Comparison of ENCODE assay signal across 26 cellular contexts in genomic region chr18:79756826-79757225, GRCh38. TPM values are rescaled to one million over a fixed set of nuclear protein-coding genes. Genes with fewer than 3 reads are reported as not detected.
"Had no signal": no experiment of that assay in that cellular context is flagged by ENCODE, and none has a peak within 500 bp of the region (broad histone marks: within the 10 kb centered on the region; RNA-seq: fewer than 3 reads in every experiment).

No MANE protein-coding gene starts in this region.

- H3K27me3 ChIP-seq: Peyer's patch had no signal

- H3K4me3 ChIP-seq: Peyer's patch, SJSA1 had no signal

- DNase-seq: activated CD4-positive, alpha-beta memory T cell treated with anti-CD3 and anti-CD28 coated beads for 36 hours; activated CD4-positive, alpha-beta T cell treated with anti-CD3 and anti-CD28 coated beads for 1 hour; activated CD4-positive, alpha-beta T cell treated with anti-CD3 and anti-CD28 coated beads, Interleukin-2, amount 10 ng/mL, durations not matched to agents 24 days and 14 days; activated CD8-positive, alpha-beta memory T cell treated with anti-CD3 and anti-CD28 coated beads for 24 hours; activated naive CD4-positive, alpha-beta T cell treated with Interleukin-2 at 50 U/mL for 16 hours; activated naive CD8-positive, alpha-beta T cell treated with anti-CD3 and anti-CD28 coated beads, Interleukin-2, amount 50 U/mL, for 24 hours; activated T-cell treated with anti-CD3 and anti-CD28 coated beads for 4 hours; amniotic stem cell; KG1; NCI-H1048; NCI-H146; NCI-H187 treated with DMSO at 0.1 percent for 48 hours; NCI-H2081 treated with DMSO at 0.1 percent for 48 hours; NCI-H446; NCI-H524; Peyer's patch; SHP77; T-helper 9 cell had no signal

- H3K4me1 Mint-ChIP-seq: activated naive CD8-positive, alpha-beta T cell treated with anti-CD3 and anti-CD28 coated beads, Interleukin-2, amount 50 U/mL, for 24 hours; brain; IgD-negative memory B cell; WTC11 had no signal

- H3K4me1 ChIP-seq: Peyer's patch had no signal

- H3K27ac ChIP-seq: Peyer's patch, RWPE1, SJSA1 had no signal

- H3K27ac Mint-ChIP-seq: activated CD4-positive, alpha-beta memory T cell treated with anti-CD3 and anti-CD28 coated beads for 36 hours; activated CD4-positive, alpha-beta T cell treated with anti-CD3 and anti-CD28 coated beads, Interleukin-2, amount 10 ng/mL, durations not matched to agents 24 days and 14 days; activated naive CD4-positive, alpha-beta T cell treated with anti-CD3 and anti-CD28 coated beads, Interleukin-2, amount 50 U/mL, for 72 hours; activated naive CD8-positive, alpha-beta T cell treated with anti-CD3 and anti-CD28 coated beads, Interleukin-2, amount 50 U/mL, for 24 hours; brain; T-helper 1 cell treated with Interleukin-12 subunit alpha and Interleukin-12 subunit beta and Interleukin-4 antibody, amounts not matched to agents 30 μg/mL and 1 μg/mL, for 36 hours; WTC11 had no signal

- H3K27me3 Mint-ChIP-seq: activated CD4-positive, alpha-beta memory T cell treated with anti-CD3 and anti-CD28 coated beads for 36 hours; activated CD4-positive, alpha-beta T cell treated with anti-CD3 and anti-CD28 coated beads, Interleukin-2, amount 10 ng/mL, durations not matched to agents 24 days and 14 days; activated naive CD8-positive, alpha-beta T cell treated with anti-CD3 and anti-CD28 coated beads, Interleukin-2, amount 50 U/mL, for 24 hours; IgD-negative memory B cell had no signal

- H3K9me3 ChIP-seq: Peyer's patch, SJSA1 had no signal

- ATAC-seq: activated naive CD8-positive, alpha-beta T cell treated with anti-CD3 and anti-CD28 coated beads, Interleukin-2, amount 50 U/mL, for 24 hours; WTC11 had no signal

- H3K4me3 Mint-ChIP-seq: activated CD4-positive, alpha-beta memory T cell treated with anti-CD3 and anti-CD28 coated beads for 36 hours; activated CD4-positive, alpha-beta T cell treated with anti-CD3 and anti-CD28 coated beads, Interleukin-2, amount 10 ng/mL, durations not matched to agents 24 days and 14 days; activated naive CD8-positive, alpha-beta T cell treated with anti-CD3 and anti-CD28 coated beads, Interleukin-2, amount 50 U/mL, for 24 hours; brain; IgD-negative memory B cell; T-helper 1 cell treated with Interleukin-12 subunit alpha and Interleukin-12 subunit beta and Interleukin-4 antibody, amounts not matched to agents 30 μg/mL and 1 μg/mL, for 36 hours; WTC11 had no signal

RNA-seq across cellular contexts. Expression of gene KCNG2, which starts 40.9 kb away (rescaled TPM):
- total RNA-seq: activated CD4-positive, alpha-beta memory T cell treated with anti-CD3 and anti-CD28 coated beads for 36 hours; activated CD4-positive, alpha-beta T cell treated with anti-CD3 and anti-CD28 coated beads, Interleukin-2, amount 10 ng/mL, durations not matched to agents 24 days and 14 days; activated naive CD4-positive, alpha-beta T cell treated with anti-CD3 and anti-CD28 coated beads, Interleukin-2, amount 50 U/mL, for 72 hours; M059J; SJSA1 had no signal
- polyA plus RNA-seq: IgD-negative memory B cell had no signal
